ENCODE assay signal across 26 cellular contexts in the genomic region with DNA sequence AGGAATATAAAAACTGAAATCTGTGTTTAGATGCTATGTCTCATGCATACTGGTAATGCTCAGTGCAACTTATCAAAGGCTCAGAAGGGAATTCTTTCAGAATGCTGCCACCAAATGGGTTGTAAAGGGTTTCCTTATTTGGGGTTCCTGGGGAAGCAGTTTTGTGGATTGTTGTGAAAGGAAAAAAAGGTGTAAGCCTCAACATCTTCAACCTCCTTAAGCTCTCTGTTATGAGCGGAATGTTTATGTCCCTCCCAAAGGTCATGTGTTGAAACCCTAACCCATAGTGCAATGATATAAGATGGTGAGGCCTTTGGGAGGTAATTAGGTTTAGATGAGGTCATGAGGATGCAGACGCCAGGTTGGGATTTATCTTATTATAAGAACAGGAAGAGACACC. TPM values are rescaled to one million over a fixed set of nuclear protein-coding genes. Genes with fewer than 3 reads are reported as not detected.
DNase-seq lines count a peak whose midpoint lies in the region; TF ChIP-seq lines count a peak whose summit lies in the region.
"Had no signal": no experiment of that assay in that cellular context is flagged by ENCODE, and none has a peak within 500 bp of the region (broad histone marks: within the 10 kb centered on the region; RNA-seq: fewer than 3 reads in every experiment).

No MANE protein-coding gene starts in this region.

- DNase-seq in A673 (ENCODE audit: low spot score) (peak; percentile 30), adrenal gland (no peak), stomach (no peak), SIG-M5 (lab: John Stamatoyannopoulos, UW) (no peak), NCI-H1048 (lab: John Stamatoyannopoulos, UW) (no peak), nucleus accumbens (lab: John Stamatoyannopoulos, UW) (no peak)
- DNase-seq: activated CD4-positive, alpha-beta T cell treated with anti-CD3 and anti-CD28 coated beads, Interleukin-2, amount 10 ng/mL, durations not matched to agents 7 days and 5 days; activated naive CD4-positive, alpha-beta T cell treated with Interleukin-2 at 50 U/mL for 16 hours; activated T-cell treated with anti-CD3 and anti-CD28 coated beads, Interleukin-2, amount 50 U/mL, for 48 hours; amygdala; effector CD8-positive, alpha-beta T cell; GOT3; Karpas-422; left colon; natural killer cell; NCI-H146; NCI-H2171; NCI-H524 treated with DMSO at 0.1 percent for 48 hours; SHP77 treated with DMSO at 0.1 percent for 48 hours; stimulated activated CD4-positive, alpha-beta T cell treated with anti-CD3 and anti-CD28 coated beads, Interleukin-4, amount 100 ng/mL, for 24 hours; SW 1271; T1000 had no signal

- H3K9me3 ChIP-seq in A673 (ENCODE audit: low read depth, low read length, poor library complexity, severe bottlenecking) (no peaks in the 10 kb centered on the region), adrenal gland (replicated peaks in 1 of 3) (no peaks in the 10 kb centered on the region), mesodermal cell (ENCODE audit: control insufficient read depth, low read length) (no peaks in the 10 kb centered on the region), stomach (no peaks in the 10 kb centered on the region)
- H3K9me3 ChIP-seq: suprapubic skin had no signal

- H3K4me1 ChIP-seq in A673 (ENCODE audit: insufficient read depth, low read length, poor library complexity, severe bottlenecking) (peaks cover 25% of the 10 kb centered on the region), adrenal gland (replicated peaks in 1 of 2) (peaks cover 0 to 9% of the 10 kb centered on the region in 2 donors), mesodermal cell (ENCODE audit: control insufficient read depth, insufficient read depth, low read length, poor library complexity, severe bottlenecking) (peaks cover 5% of the 10 kb centered on the region), stomach (peaks cover 0 to 12% (median 9%) of the 10 kb centered on the region in 4 donors)
- H3K4me1 ChIP-seq: suprapubic skin had no signal

- CTCF ChIA-PET in A673 (lab: Charles Lee): no interaction called here

- no TSS peak for BruUV-seq in A673 (replicated peaks; lab: Mats Ljungman, UMichigan)

- TF ChIP-seq CTCF in A673 (conservative IDR thresholded peaks at IDR 0.05; ENCODE audit: low read depth, low read length) (no peak), adrenal gland (IDR thresholded peaks at IDR 0.05) (no peak), stomach (IDR thresholded peaks at IDR 0.05) (no peak)

- no peaks in the 10 kb centered on the region for H3K36me3 ChIP-seq in A673 (ENCODE audit: insufficient read depth, low read length, poor library complexity, severe bottlenecking)
- H3K36me3 ChIP-seq in adrenal gland (replicated peaks in 1 of 2): no peaks in the 10 kb centered on the region
- H3K36me3 ChIP-seq in mesodermal cell (ENCODE audit: control insufficient read depth, insufficient read depth, low read length): no peaks in the 10 kb centered on the region
- H3K36me3 ChIP-seq in stomach: no peaks in the 10 kb centered on the region
- H3K36me3 ChIP-seq: suprapubic skin had no signal

- TF ChIP-seq POLR2A in adrenal gland (IDR thresholded peaks at IDR 0.05) (no peak), stomach (IDR thresholded peaks at IDR 0.05) (no peak)

- no peak overlapping the region for H3K4me3 ChIP-seq in A673 (ENCODE audit: low read depth, low read length, poor library complexity, severe bottlenecking)
- H3K4me3 ChIP-seq in adrenal gland: no peak overlapping the region
- no peak overlapping the region for H3K4me3 ChIP-seq in mesodermal cell (ENCODE audit: extremely low read depth, insufficient read depth, low read length, poor library complexity, severe bottlenecking)
- H3K4me3 ChIP-seq in stomach: no peak overlapping the region
- H3K4me3 ChIP-seq: suprapubic skin had no signal

- WGBS in adrenal gland, 4 donors: 43 to 50% (median 46%) methylated on average over 2 of the region's 2 CpGs
- 60% methylated on average over 1 of the region's 2 CpGs; no CpG with 5 or more reads in 1 of the 2 experiments for whole genome bisulfite sequencing in mesodermal cell (ENCODE audit: insufficient coverage in 2 of 2), 2 experiments
- WGBS in stomach, 5 donors: 47 to 72% (median 50%) methylated on average over 2 of the region's 2 CpGs

- intact Hi-C loops in A673 (cut with micrococcal nuclease; ENCODE audit: unreplicated experiment): no loop called here
- intact Hi-C loops in adrenal gland (cut with DNase I): no loop called here
- intact Hi-C loops in stomach (cut with DNase I; ENCODE audit: low total_unique reads): no loop called here

- no peaks in the 10 kb centered on the region for H3K27me3 ChIP-seq in A673 (replicated peaks; ENCODE audit: insufficient read depth, low read depth, low read length, poor library complexity)
- no peaks in the 10 kb centered on the region for H3K27me3 ChIP-seq in adrenal gland
- no peaks in the 10 kb centered on the region for H3K27me3 ChIP-seq in stomach
- H3K27me3 ChIP-seq: suprapubic skin had no signal

- POLR2A ChIA-PET in A673 (lab: Charles Lee; ENCODE audit: low non-redundant PET): no interaction called here

- no peak for TF ChIP-seq EP300 in stomach (IDR thresholded peaks at IDR 0.05)

- H3K27ac ChIP-seq in A673 (ENCODE audit: low read depth, low read length, poor library complexity, severe bottlenecking): peak overlapping the region; percentile 64
- peak overlapping the region in 3 of 5 donors; percentile 2 to 37 (median 29) for H3K27ac ChIP-seq in adrenal gland
- peak overlapping the region; percentile 79 for H3K27ac ChIP-seq in mesodermal cell (ENCODE audit: low read depth, low read length, severe bottlenecking)
- peak overlapping the region in 4 of 5 donors; percentile 42 to 70 (median 49) for H3K27ac ChIP-seq in stomach
- H3K27ac ChIP-seq: suprapubic skin had no signal

RNA-seq across cellular contexts. Expression of a gene that starts 41.6 kb away (rescaled TPM):
- 2.7 and 3.8 TPM in 2 replicates for total RNA-seq in A673 (2021)
- 10 to 100 TPM in 1 of 8 donors, 1 to 10 TPM in 7; 2.4 to 11.9 (median 5.8) TPM for total RNA-seq in adrenal gland
- polyA plus RNA-seq in adrenal gland: 1 to 10 TPM; 1.9 to 3.0 (median 2.5) TPM
- 8.8 TPM for polyA plus RNA-seq in mesodermal cell (2013, experiment 1 of 2)
- polyA plus RNA-seq in mesodermal cell (2013, experiment 2 of 2): 7.7 TPM
- 10 to 100 TPM in 2 of 5 donors, 1 to 10 TPM in 2, not detected in 1; 1.3 to 12.5 (median 7.7) TPM for total RNA-seq in stomach
- 1 to 10 TPM in 1 of 3 donors, under 1 TPM in 2; 0.46 to 1.1 (median 0.81) TPM for polyA plus RNA-seq in stomach
- total RNA-seq: activated CD4-positive, alpha-beta T cell treated with anti-CD3 and anti-CD28 coated beads, Interleukin-2, amount 10 ng/mL, durations not matched to agents 7 days and 5 days; bronchial epithelial cell; osteocyte had no signal

Comparison
In these comparisons a context has a peak if more than half of its experiments do, and no peak if none do; other contexts are left out.
1. H3K27ac ChIP-seq: peak in every context shown above with its lines; median percentile 79 in mesodermal cell; 64 in A673; 49 in stomach; 29 in adrenal gland.